In the genomic region with DNA sequence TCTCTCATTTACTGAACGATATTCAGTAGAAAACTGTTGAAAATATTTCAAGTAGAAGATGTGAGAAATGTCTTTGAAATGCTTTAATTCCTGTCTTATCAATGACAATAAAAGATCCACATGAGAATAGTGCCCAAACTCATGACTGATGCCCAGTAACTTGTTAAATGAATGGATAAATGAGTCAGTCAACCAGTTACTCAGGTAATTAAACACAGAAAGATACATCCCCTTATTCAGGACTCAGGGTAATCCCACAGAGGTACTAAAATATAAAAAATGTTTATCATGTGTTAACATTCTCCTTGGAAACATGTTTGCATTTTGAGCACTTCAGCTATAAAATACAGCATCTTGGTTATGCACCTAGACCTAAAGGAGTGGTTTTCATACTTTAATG, we compare ENCODE assay signal across 1 cellular context.
TF ChIP-seq lines count a peak whose summit lies in the region.

No MANE protein-coding gene starts in this region.

TF ChIP-seq in SK-N-SH, 30 proteins besides CTCF, POLR2A, EP300 and RAD21 (continued from another document):
- TF ChIP-seq GABPA (IDR thresholded peaks at IDR 0.05; ENCODE audit: low read depth): no peak
- no peak for TF ChIP-seq JUND (IDR thresholded peaks at IDR 0.05)
- TF ChIP-seq, protein P1, sequence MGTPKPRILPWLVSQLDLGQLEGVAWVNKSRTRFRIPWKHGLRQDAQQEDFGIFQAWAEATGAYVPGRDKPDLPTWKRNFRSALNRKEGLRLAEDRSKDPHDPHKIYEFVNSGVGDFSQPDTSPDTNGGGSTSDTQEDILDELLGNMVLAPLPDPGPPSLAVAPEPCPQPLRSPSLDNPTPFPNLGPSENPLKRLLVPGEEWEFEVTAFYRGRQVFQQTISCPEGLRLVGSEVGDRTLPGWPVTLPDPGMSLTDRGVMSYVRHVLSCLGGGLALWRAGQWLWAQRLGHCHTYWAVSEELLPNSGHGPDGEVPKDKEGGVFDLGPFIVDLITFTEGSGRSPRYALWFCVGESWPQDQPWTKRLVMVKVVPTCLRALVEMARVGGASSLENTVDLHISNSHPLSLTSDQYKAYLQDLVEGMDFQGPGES (IDR thresholded peaks at IDR 0.05; ENCODE audit: low read depth, low read length): no peak
- TF ChIP-seq TEAD4 (IDR thresholded peaks at IDR 0.05; ENCODE audit: borderline replicate concordance, insufficient read depth): no peak
- no peak for TF ChIP-seq SIN3A (IDR thresholded peaks at IDR 0.05; ENCODE audit: borderline replicate concordance, low read depth, low read length)
- no peak for TF ChIP-seq TCF12 (IDR thresholded peaks at IDR 0.05)
